In the genomic region with DNA sequence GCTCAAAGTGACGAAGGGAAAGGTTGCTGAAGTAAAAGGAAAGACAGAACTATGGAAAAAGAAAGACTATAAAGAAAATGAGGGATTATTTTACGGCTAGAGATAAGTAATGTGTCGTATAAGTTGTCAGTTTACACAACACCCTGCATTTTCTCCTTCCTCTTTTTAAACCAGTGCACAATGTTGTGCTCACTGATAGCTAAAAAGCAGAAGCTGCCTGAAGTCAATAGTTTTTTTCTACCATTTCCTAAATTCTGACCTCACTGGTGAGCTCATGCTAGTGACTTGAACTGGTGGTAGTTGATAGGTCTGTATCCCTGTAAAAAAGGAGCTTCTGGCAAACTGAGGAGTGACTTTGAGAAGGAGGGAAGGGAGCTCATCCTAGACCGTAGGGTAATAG, we compare ENCODE assay signal across 14 cellular contexts.
DNase-seq lines count a peak whose midpoint lies in the region; ATAC-seq and TF ChIP-seq lines count a peak whose summit lies in the region.
"Had no signal": no experiment of that assay in that cellular context is flagged by ENCODE, and none has a peak within 500 bp of the region (broad histone marks: within the 10 kb centered on the region; RNA-seq: fewer than 3 reads in every experiment).

No MANE protein-coding gene starts in this region.

- no peak for TF ChIP-seq CTCF in left lung (IDR thresholded peaks at IDR 0.05)

- no peaks in the 10 kb centered on the region for H3K36me3 ChIP-seq in left lung
- H3K36me3 ChIP-seq: adrenal gland, spleen had no signal

- H3K4me3 ChIP-seq in left lung: no peak overlapping the region
- H3K4me3 ChIP-seq: adrenal gland had no signal

- peak; percentile 39 for ATAC-seq in HG03159 (IDR thresholded peaks at IDR 0.05; ENCODE audit: unreplicated experiment)
- ATAC-seq in left lung: peak; percentile 50
- ATAC-seq in stimulated activated naive CD8-positive, alpha-beta T cell treated with anti-CD3 and anti-CD28 coated beads, Interleukin-15, Interleukin-2, amounts not matched to agents 100 U/mL and 50 U/mL, for 24 hours: no peak
- ATAC-seq: activated T-cell treated with anti-CD3 and anti-CD28 coated beads, Interleukin-2, amount 50 U/mL, for 72 hours had no signal

- H3K4me1 ChIP-seq in left lung: no peaks in the 10 kb centered on the region

- peak overlapping the region in 1 of 2 donors; percentile 66 for H3K27ac ChIP-seq in left lung
- H3K27ac ChIP-seq: adrenal gland had no signal

- DNase-seq in Ammon's horn (ENCODE audit: low spot score) (peak; percentile 34), SIG-M5 treated with dmso at 0.1 percent for 504 hours (lab: John Stamatoyannopoulos, UW; ENCODE audit: unreplicated experiment) (peak; percentile 83), left lung (no peak), DMS153 treated with DMSO at 0.1 percent for 48 hours (lab: John Stamatoyannopoulos, UW; ENCODE audit: unreplicated experiment) (no peak), cortex of kidney (lab: John Stamatoyannopoulos, UW) (no peak), SW 1271 (lab: John Stamatoyannopoulos, UW) (no peak)
- no peak for DNase-seq in stimulated activated naive CD8-positive, alpha-beta T cell treated with anti-CD3 and anti-CD28 coated beads, Interleukin-15, Interleukin-2, amounts not matched to agents 100 U/mL and 50 U/mL, for 24 hours
- DNase-seq: activated CD4-positive, alpha-beta T cell treated with anti-CD3 and anti-CD28 coated beads for 48 hours; activated T-cell treated with anti-CD3 and anti-CD28 coated beads, Interleukin-2, amount 50 U/mL, for 72 hours; adrenal gland; NCI-H2171; spleen; T-helper 1 cell had no signal

- intact Hi-C loops in left lung (cut with DNase I): no loop called here

- no peaks in the 10 kb centered on the region for H3K9me3 ChIP-seq in left lung
- H3K9me3 ChIP-seq: adrenal gland, spleen had no signal

- H3K27me3 ChIP-seq in left lung: no peaks in the 10 kb centered on the region
- H3K27me3 ChIP-seq: adrenal gland, spleen had no signal

Comparison
In these comparisons a context has a peak if more than half of its experiments do, and no peak if none do; other contexts are left out.
1. DNase-seq: peak in Ammon's horn (single experiment) and SIG-M5 treated with dmso at 0.1 percent for 504 hours (single experiment); none in left lung (0 of 2), DMS153 treated with DMSO at 0.1 percent for 48 hours (single experiment), cortex of kidney (single experiment), SW 1271 (0 of 2) and stimulated activated naive CD8-positive, alpha-beta T cell treated with anti-CD3 and anti-CD28 coated beads, Interleukin-15, Interleukin-2, amounts not matched to agents 100 U/mL and 50 U/mL, for 24 hours (single experiment).